In genomic region chr19:43905897-43906296, GRCh38 we compare ENCODE assay signal across 9 cellular contexts.
"Had no signal": no experiment of that assay in that cellular context is flagged by ENCODE, and none has a peak within 500 bp of the region (broad histone marks: within the 10 kb centered on the region; RNA-seq: fewer than 3 reads in every experiment).

No MANE protein-coding gene starts in this region.

- H3K4me3 ChIP-seq: GM23248, GM23338, HAP-1 had no signal

- DNase-seq: GM23248, GOT3, H7, H9, HCEC 1CT, HFFc6 had no signal

- H3K27ac ChIP-seq: GM23248 had no signal

- H3K4me1 ChIP-seq: HAP-1 had no signal

- H3K27ac Mint-ChIP-seq: GM23338, H9, HFFc6 had no signal

- H3K4me3 Mint-ChIP-seq: GM23338, H9, HFFc6 had no signal

- ATAC-seq: GM23338, HCT116 had no signal

- H3K9ac ChIP-seq: GM23248 had no signal

- H3K36me3 ChIP-seq: HAP-1 had no signal
